33 cellular contexts compared by ENCODE assay signal in genomic region chr15:58095415-58095814, GRCh38. TPM values are rescaled to one million over a fixed set of nuclear protein-coding genes. Genes with fewer than 3 reads are reported as not detected.
"Had no signal": no experiment of that assay in that cellular context is flagged by ENCODE, and none has a peak within 500 bp of the region (broad histone marks: within the 10 kb centered on the region; RNA-seq: fewer than 3 reads in every experiment).

No MANE protein-coding gene starts in this region.

- H3K27ac ChIP-seq: brain microvascular endothelial cell, SJSA1 had no signal

- H3K4me3 ChIP-seq: SJSA1 had no signal

- DNase-seq: activated B cell treated with CpG ODN at 0.5 μM for 24 hours; activated CD4-positive, alpha-beta T cell treated with anti-CD3 and anti-CD28 coated beads for 1 hour; activated CD4-positive, alpha-beta T cell treated with anti-CD3 and anti-CD28 coated beads, Interleukin-2, amount 10 ng/mL, durations not matched to agents 24 days and 14 days; activated CD4-positive, alpha-beta T cell treated with anti-CD3 and anti-CD28 coated beads, Interleukin-2, amount 50 U/mL, for 48 hours; activated CD8-positive, alpha-beta memory T cell treated with anti-CD3 and anti-CD28 coated beads, Interleukin-2, amount 10 ng/mL, durations not matched to agents 7 days and 5 days; activated gamma-delta T cell; activated naive CD4-positive, alpha-beta T cell treated with anti-CD3 and anti-CD28 coated beads for 36 hours; activated T-cell treated with anti-CD3 and anti-CD28 coated beads, Interleukin-2, amount 50 U/mL, for 4 hours; amygdala; brain microvascular endothelial cell; cerebellar nuclear complex; KG1; NCI-H1092 treated with DMSO at 0.1 percent for 48 hours; NCI-H1417 treated with DMSO at 0.1 percent for 48 hours; NCI-H1694; NCI-H2029; NCI-H2107; NCI-H2171 treated with DMSO at 0.1 percent for 48 hours; NCI-H226; NCI-H526 treated with DMSO at 0.1 percent for 48 hours; NCI-H82; OCI-M1; Right ventricle myocardium superior; RPMI8226; SW 1271 had no signal

- H3K4me3 Mint-ChIP-seq: activated B cell treated with CpG ODN at 0.5 μM for 24 hours; activated CD4-positive, alpha-beta T cell treated with anti-CD3 and anti-CD28 coated beads, Interleukin-2, amount 10 ng/mL, durations not matched to agents 24 days and 14 days; activated CD8-positive, alpha-beta memory T cell treated with anti-CD3 and anti-CD28 coated beads, Interleukin-2, amount 10 ng/mL, durations not matched to agents 7 days and 5 days; activated naive CD4-positive, alpha-beta T cell treated with anti-CD3 and anti-CD28 coated beads for 36 hours; activated naive CD8-positive, alpha-beta T cell; activated T-cell treated with anti-CD3 and anti-CD28 coated beads, Interleukin-2, amount 50 U/mL, for 4 hours had no signal

- H3K27me3 ChIP-seq: brain microvascular endothelial cell had no signal

- H3K9me3 ChIP-seq: SJSA1 had no signal

- H3K36me3 Mint-ChIP-seq: activated CD8-positive, alpha-beta memory T cell treated with anti-CD3 and anti-CD28 coated beads, Interleukin-2, amount 10 ng/mL, durations not matched to agents 7 days and 5 days; activated naive CD8-positive, alpha-beta T cell had no signal

- H3K9me3 Mint-ChIP-seq: activated CD4-positive, alpha-beta T cell treated with anti-CD3 and anti-CD28 coated beads, Interleukin-2, amount 10 ng/mL, durations not matched to agents 24 days and 14 days; activated naive CD4-positive, alpha-beta T cell treated with anti-CD3 and anti-CD28 coated beads for 36 hours had no signal

- H3K4me1 Mint-ChIP-seq: activated B cell treated with CpG ODN at 0.5 μM for 24 hours; activated CD4-positive, alpha-beta T cell treated with anti-CD3 and anti-CD28 coated beads, Interleukin-2, amount 10 ng/mL, durations not matched to agents 24 days and 14 days; activated CD8-positive, alpha-beta memory T cell treated with anti-CD3 and anti-CD28 coated beads, Interleukin-2, amount 10 ng/mL, durations not matched to agents 7 days and 5 days had no signal

- FAIRE-seq: astrocyte had no signal

- H3K27ac Mint-ChIP-seq: activated B cell treated with CpG ODN at 0.5 μM for 24 hours; activated CD4-positive, alpha-beta T cell treated with anti-CD3 and anti-CD28 coated beads, Interleukin-2, amount 10 ng/mL, durations not matched to agents 24 days and 14 days; activated CD8-positive, alpha-beta memory T cell treated with anti-CD3 and anti-CD28 coated beads, Interleukin-2, amount 10 ng/mL, durations not matched to agents 7 days and 5 days; activated naive CD4-positive, alpha-beta T cell treated with anti-CD3 and anti-CD28 coated beads for 36 hours; activated naive CD8-positive, alpha-beta T cell had no signal

- H3K4me1 ChIP-seq: SJSA1 had no signal

- ATAC-seq: activated CD8-positive, alpha-beta memory T cell treated with anti-CD3 and anti-CD28 coated beads, Interleukin-2, amount 10 ng/mL, durations not matched to agents 7 days and 5 days; activated T-cell treated with anti-CD3 and anti-CD28 coated beads, Interleukin-2, amount 50 U/mL, for 4 hours; Panc1; SK-N-SH treated with all-trans-retinoic acid at 6 μM for 48 hours had no signal

- H3K36me3 ChIP-seq: brain microvascular endothelial cell, SJSA1 had no signal

RNA-seq across cellular contexts. Expression of gene ALDH1A2, which starts 29.9 kb away (rescaled TPM):
- total RNA-seq: activated B cell treated with CpG ODN at 0.5 μM for 24 hours; activated naive CD4-positive, alpha-beta T cell treated with anti-CD3 and anti-CD28 coated beads for 36 hours; NCI-H460; SJSA1; T-helper 1 cell treated with Interleukin-12 subunit alpha and Interleukin-12 subunit beta and Interleukin-4 antibody, amounts not matched to agents 30 ng/mL and 1 ng/mL, for 36 hours had no signal

RNA-seq across cellular contexts. Expression of gene AQP9, which starts 42.8 kb away (rescaled TPM):
- total RNA-seq: activated B cell treated with CpG ODN at 0.5 μM for 24 hours; activated CD8-positive, alpha-beta memory T cell treated with anti-CD3 and anti-CD28 coated beads, Interleukin-2, amount 10 ng/mL, durations not matched to agents 7 days and 5 days; activated naive CD4-positive, alpha-beta T cell treated with anti-CD3 and anti-CD28 coated beads for 36 hours; astrocyte; LHCN-M2; NCI-H460; SJSA1; T-helper 1 cell treated with Interleukin-12 subunit alpha and Interleukin-12 subunit beta and Interleukin-4 antibody, amounts not matched to agents 30 ng/mL and 1 ng/mL, for 36 hours had no signal
